In genomic region chr5:90901263-90901662, GRCh38 we compare ENCODE assay signal across 8 cellular contexts.
"Had no signal": no experiment of that assay in that cellular context is flagged by ENCODE, and none has a peak within 500 bp of the region (broad histone marks: within the 10 kb centered on the region; RNA-seq: fewer than 3 reads in every experiment).

No MANE protein-coding gene starts in this region.

- FAIRE-seq: H1, H54, K562 had no signal

- H3K4me3 ChIP-seq: GM23338, K562 had no signal

- ATAC-seq: GM23338 had no signal

- H3K4me2 ChIP-seq: GM23338 had no signal

- H2AFZ ChIP-seq: GM23338 had no signal

- H3K27ac ChIP-seq: HL-60 had no signal

- DNase-seq: H9, HCEC 1CT, IMR-90 had no signal
